ENCODE assay signal across 2 cellular contexts in genomic region chr2:26363323-26363722, GRCh38.
TF ChIP-seq lines count a peak whose summit lies in the region.

No MANE protein-coding gene starts in this region.

TF ChIP-seq in IMR-90, 13 proteins besides CTCF, POLR2A, EP300 and RAD21:
- no peak for TF ChIP-seq BHLHE40 (IDR thresholded peaks at IDR 0.05; ENCODE audit: low read depth, low read length)
- no peak for TF ChIP-seq SMC3 (IDR thresholded peaks at IDR 0.05; ENCODE audit: low read depth, low read length)
- no peak for TF ChIP-seq MXI1 (IDR thresholded peaks at IDR 0.05; ENCODE audit: borderline replicate concordance, low read depth, low read length)
- no peak for TF ChIP-seq RCOR1 (IDR thresholded peaks at IDR 0.05; ENCODE audit: insufficient replicate concordance, low read length)
- no peak for TF ChIP-seq RFX5 (IDR thresholded peaks at IDR 0.05; ENCODE audit: low read depth, low read length)
- no peak for TF ChIP-seq MAZ (IDR thresholded peaks at IDR 0.05; ENCODE audit: borderline replicate concordance, low read depth, low read length)
- TF ChIP-seq MAFK (IDR thresholded peaks at IDR 0.05; ENCODE audit: low read depth, low read length), result peak; percentile 94
- no peak for TF ChIP-seq NFE2L2 (IDR thresholded peaks at IDR 0.05; ENCODE audit: low read depth, low read length)

TF ChIP-seq in liver, 16 proteins besides CTCF, POLR2A, EP300 and RAD21:
- TF ChIP-seq NR2F2 (IDR thresholded peaks at IDR 0.05) (no peak), RXRA (IDR thresholded peaks at IDR 0.05) (peak; percentile 15 to 58), JUND (IDR thresholded peaks at IDR 0.05) (peak; percentile 64 to 91), SP1 (IDR thresholded peaks at IDR 0.05) (peak; percentile 55), GABPA (IDR thresholded peaks at IDR 0.05 in 1 of 2, conservative IDR thresholded peaks at IDR 0.05 in 1 of 2) (no peak), ZBTB33 (IDR thresholded peaks at IDR 0.05) (peak; percentile 32), HNF4G (IDR thresholded peaks at IDR 0.05) (peak; percentile 51), EGR1 (IDR thresholded peaks at IDR 0.05; ENCODE audit: low read depth in 2 of 2) (no peak), FOXA1 (IDR thresholded peaks at IDR 0.05) (peak; percentile 14), ATF3 (IDR thresholded peaks at IDR 0.05) (no peak), YY1 (IDR thresholded peaks at IDR 0.05) (peak; percentile 16), FOXA2 (IDR thresholded peaks at IDR 0.05) (peak; percentile 5), REST (IDR thresholded peaks at IDR 0.05) (peak; percentile 19), MAX (IDR thresholded peaks at IDR 0.05) (peak; percentile 46), HNF4A (conservative IDR thresholded peaks at IDR 0.05) (peak; percentile 84 to 93), TAF1 (conservative IDR thresholded peaks at IDR 0.05) (no peak)
